In genomic region chr10:96834121-96834520, GRCh38 we compare ENCODE assay signal across 9 cellular contexts. TPM values are rescaled to one million over a fixed set of nuclear protein-coding genes. Genes with fewer than 3 reads are reported as not detected.
DNase-seq lines count a peak whose midpoint lies in the region; ATAC-seq, FAIRE-seq and TF ChIP-seq lines count a peak whose summit lies in the region.
"Had no signal": no experiment of that assay in that cellular context is flagged by ENCODE, and none has a peak within 500 bp of the region (broad histone marks: within the 10 kb centered on the region; RNA-seq: fewer than 3 reads in every experiment).

No MANE protein-coding gene starts in this region.

- peaks cover 12% of the 10 kb centered on the region for H3K36me3 Mint-ChIP-seq in activated T-cell treated with anti-CD3 and anti-CD28 coated beads, Interleukin-2, amount 50 U/mL, for 4 hours (ENCODE audit: insufficient read depth)
- peaks cover 35% of the 10 kb centered on the region for H3K36me3 Mint-ChIP-seq in activated naive CD8-positive, alpha-beta T cell treated with anti-CD3 and anti-CD28 coated beads for 36 hours

- H3K9me3 ChIP-seq in kidney (ENCODE audit: control insufficient read depth in 1 of 2, low read length in 2 of 2), result no peaks in the 10 kb centered on the region
- H3K9me3 ChIP-seq in thymus (ENCODE audit: control insufficient read depth), result no peaks in the 10 kb centered on the region

- H3K4me3 ChIP-seq in kidney (ENCODE audit: low read length in 2 of 2) (peak overlapping the region; percentile 63 to 71), thymus (ENCODE audit: low read length) (peak overlapping the region; percentile 91)

- TF ChIP-seq CTCF in kidney (IDR thresholded peaks at IDR 0.05; ENCODE audit: borderline replicate concordance, extremely low read depth, insufficient read depth), result no peak

- H3K4me1 Mint-ChIP-seq in activated T-cell treated with anti-CD3 and anti-CD28 coated beads, Interleukin-2, amount 50 U/mL, for 4 hours (ENCODE audit: low read depth), result peaks cover 67% of the 10 kb centered on the region
- H3K4me1 Mint-ChIP-seq in activated naive CD8-positive, alpha-beta T cell treated with anti-CD3 and anti-CD28 coated beads for 36 hours, result peaks cover 62% of the 10 kb centered on the region

- H3K9ac ChIP-seq in kidney (ENCODE audit: low read length in 2 of 2), result no peak overlapping the region

- H3K36me3 ChIP-seq in kidney (ENCODE audit: control insufficient read depth in 1 of 2, insufficient read depth in 2 of 2, low read length in 2 of 2) (no peaks in the 10 kb centered on the region), thymus (ENCODE audit: control insufficient read depth, insufficient read depth) (no peaks in the 10 kb centered on the region)

- no peak for ATAC-seq in activated T-cell treated with anti-CD3 and anti-CD28 coated beads, Interleukin-2, amount 50 U/mL, for 4 hours
- ATAC-seq in GM19463 (IDR thresholded peaks at IDR 0.05; ENCODE audit: unreplicated experiment) (no peak), GM18870 (IDR thresholded peaks at IDR 0.05; ENCODE audit: unreplicated experiment) (no peak)

- intact Hi-C loops in kidney (cut with DNase I), result no loop called here

- H3K27ac ChIP-seq in kidney (ENCODE audit: low read depth in 2 of 2, low read length in 2 of 2) (peak overlapping the region in 1 of 2 donors; percentile 52), thymus (ENCODE audit: low read depth) (no peak overlapping the region)

- H3K4me1 ChIP-seq in kidney (ENCODE audit: control insufficient read depth in 1 of 2, insufficient read depth in 1 of 2, low read depth in 1 of 2, low read length in 2 of 2) (peaks cover 14% of the 10 kb centered on the region in 2 donors), thymus (ENCODE audit: control insufficient read depth, insufficient read depth, low read length) (peaks cover 8% of the 10 kb centered on the region)

- no peak for DNase-seq in activated T-cell treated with anti-CD3 and anti-CD28 coated beads, Interleukin-2, amount 50 U/mL, for 4 hours
- DNase-seq in activated T-cell treated with anti-CD3 and anti-CD28 coated beads, Interleukin-2, amount 50 U/mL, for 48 hours, result no peak
- DNase-seq in activated naive CD8-positive, alpha-beta T cell treated with anti-CD3 and anti-CD28 coated beads for 36 hours, result no peak
- DNase-seq in kidney (no peak), NCI-H748 treated with DMSO at 0.1 percent for 48 hours (lab: John Stamatoyannopoulos, UW) (no peak)
- DNase-seq: NCI-H1092 had no signal

- H3K4me3 Mint-ChIP-seq in activated T-cell treated with anti-CD3 and anti-CD28 coated beads, Interleukin-2, amount 50 U/mL, for 4 hours, result peak overlapping the region; percentile 89
- H3K4me3 Mint-ChIP-seq in activated naive CD8-positive, alpha-beta T cell treated with anti-CD3 and anti-CD28 coated beads for 36 hours, result peak overlapping the region; percentile 95

- H3K9me3 Mint-ChIP-seq in activated T-cell treated with anti-CD3 and anti-CD28 coated beads, Interleukin-2, amount 50 U/mL, for 4 hours, result no peaks in the 10 kb centered on the region
- H3K9me3 Mint-ChIP-seq in activated naive CD8-positive, alpha-beta T cell treated with anti-CD3 and anti-CD28 coated beads for 36 hours, result no peaks in the 10 kb centered on the region

- peak overlapping the region; percentile 90 for H3K27ac Mint-ChIP-seq in activated naive CD8-positive, alpha-beta T cell treated with anti-CD3 and anti-CD28 coated beads for 36 hours

- no peaks in the 10 kb centered on the region for H3K27me3 ChIP-seq in thymus (ENCODE audit: control insufficient read depth, insufficient read depth)

- FAIRE-seq in kidney (lab: Jason Lieb, UNC), result no peak

- H3K27me3 Mint-ChIP-seq in activated T-cell treated with anti-CD3 and anti-CD28 coated beads, Interleukin-2, amount 50 U/mL, for 4 hours (ENCODE audit: low read depth), result no peaks in the 10 kb centered on the region
- no peaks in the 10 kb centered on the region for H3K27me3 Mint-ChIP-seq in activated naive CD8-positive, alpha-beta T cell treated with anti-CD3 and anti-CD28 coated beads for 36 hours

- WGBS in thymus, result 86% methylated on average over 8 of the region's 8 CpGs

RNA-seq across cellular contexts. Expression of gene LCOR, which starts 2.0 kb away (rescaled TPM):
- 10 to 100 TPM; 20.0 to 23.6 (median 21.9) TPM for total RNA-seq in activated T-cell treated with anti-CD3 and anti-CD28 coated beads, Interleukin-2, amount 50 U/mL, for 4 hours
- total RNA-seq in activated naive CD8-positive, alpha-beta T cell treated with anti-CD3 and anti-CD28 coated beads for 36 hours, result 10 to 100 TPM; 25.9 to 27.6 TPM
- 48.5 TPM for total RNA-seq in kidney
- polyA plus RNA-seq in kidney (ENCODE audit: insufficient read depth, low read depth, low replicate concordance), result 2.8 TPM
- polyA plus RNA-seq in thymus, result 4.5 TPM
